In the genomic region with DNA sequence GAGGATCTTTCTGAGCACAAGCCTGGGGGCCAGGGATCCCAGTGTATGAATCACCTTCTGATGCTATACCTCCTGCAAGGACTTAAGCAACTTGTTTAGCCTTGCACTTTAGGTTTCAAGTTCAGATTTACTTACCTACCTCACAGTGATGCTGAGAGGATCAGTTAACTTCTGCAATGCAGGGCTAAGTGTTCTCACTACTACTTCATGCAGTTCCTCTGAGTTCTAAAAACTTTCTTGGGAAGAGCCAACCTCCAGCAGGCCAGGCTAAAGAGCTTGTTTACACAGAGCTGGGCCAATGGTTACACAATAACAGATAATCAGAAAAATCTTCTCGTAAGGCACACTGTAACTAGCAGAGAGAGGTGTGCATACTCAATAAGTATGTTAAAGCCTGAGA, we compare ENCODE assay signal across 15 cellular contexts. TPM values are rescaled to one million over a fixed set of nuclear protein-coding genes. Genes with fewer than 3 reads are reported as not detected.
DNase-seq lines count a peak whose midpoint lies in the region; ATAC-seq, FAIRE-seq and TF ChIP-seq lines count a peak whose summit lies in the region.
"Had no signal": no experiment of that assay in that cellular context is flagged by ENCODE, and none has a peak within 500 bp of the region (broad histone marks: within the 10 kb centered on the region; RNA-seq: fewer than 3 reads in every experiment).

No MANE protein-coding gene starts in this region.

- no peaks in the 10 kb centered on the region for H3K79me2 ChIP-seq in K562 (ENCODE audit: control insufficient read depth, insufficient read depth, low read length)

- H4K20me1 ChIP-seq in K562 (replicated peaks; ENCODE audit: control insufficient read depth, insufficient read depth, low read length), result no peaks in the 10 kb centered on the region

- DNase-seq in EH (ENCODE audit: low read depth) (peak; percentile 33), K562 (ENCODE audit: extremely low read depth in 1 of 4, low spot score in 3 of 4) (no peak), left ventricle myocardium inferior (no peak), renal cortical epithelial cell (ENCODE audit: low read depth) (peak; percentile 71), RWPE1 (ENCODE audit: low spot score) (no peak), mesenteric fat pad (ENCODE audit: low spot score) (no peak)
- DNase-seq in CD4-positive, alpha-beta memory T cell, result no peak
- DNase-seq: activated CD4-positive, alpha-beta T cell treated with anti-CD3 and anti-CD28 coated beads for 36 hours; activated T-cell treated with anti-CD3 and anti-CD28 coated beads, Interleukin-2, amount 50 U/mL, for 4 hours; anterior cingulate cortex; effector memory CD4-positive, alpha-beta T cell; stimulated activated CD4-positive, alpha-beta T cell treated with anti-CD3 and anti-CD28 coated beads, Interleukin-12 subunit alpha, Interleukin-12 subunit beta, amount 100 ng/mL, for 4 hours had no signal

- CTCF ChIA-PET in K562 (lab: Yijun Ruan, JAX; ENCODE audit: low intra/inter-chr PET ratio) (no interaction called here), RWPE1 (lab: Yijun Ruan, JAX) (interaction anchor here (0.7 to 0.8 kb wide), 2 partner anchors 99 to 592 kb away, joined by 3 read pairs; no protein-coding TSS in a partner anchor)
- CTCF ChIA-PET in CD4-positive, alpha-beta memory T cell (lab: Charles Lee; ENCODE audit: partially characterized antibody), result interaction anchor here (0.9 to 3.0 kb wide), 6 partner anchors 8 to 24 kb away, joined by 3 to 16 read pairs (median 4); no protein-coding TSS in a partner anchor

- no peak overlapping the region for H3K4me3 Mint-ChIP-seq in CD4-positive, alpha-beta memory T cell
- H3K4me3 Mint-ChIP-seq: activated CD4-positive, alpha-beta T cell treated with anti-CD3 and anti-CD28 coated beads for 36 hours; activated T-cell treated with anti-CD3 and anti-CD28 coated beads, Interleukin-2, amount 50 U/mL, for 4 hours; neural crest cell had no signal

- H3K9me3 ChIP-seq in K562 (replicated peaks; ENCODE audit: control insufficient read depth, insufficient read depth, low read depth, low read length) (no peaks in the 10 kb centered on the region), left ventricle myocardium inferior (replicated peaks) (no peaks in the 10 kb centered on the region)
- no peaks in the 10 kb centered on the region for H3K9me3 ChIP-seq in CD4-positive, alpha-beta memory T cell (ENCODE audit: control insufficient read depth in 1 of 2, low read length in 2 of 2)
- H3K9me3 ChIP-seq: tibial nerve had no signal

- no peak overlapping the region for H2AFZ ChIP-seq in K562 (ENCODE audit: low read depth, low read length)

- no peak overlapping the region for H3K4me2 ChIP-seq in K562 (ENCODE audit: insufficient read depth, low read length)

- H3K9ac ChIP-seq in K562 (ENCODE audit: insufficient read depth in 1 of 2, low read depth in 2 of 2, low read length in 2 of 2), result no peak overlapping the region

- no peaks in the 10 kb centered on the region for H3K27me3 Mint-ChIP-seq in CD4-positive, alpha-beta memory T cell
- H3K27me3 Mint-ChIP-seq: activated CD4-positive, alpha-beta T cell treated with anti-CD3 and anti-CD28 coated beads for 36 hours had no signal

- H3K27ac ChIP-seq in K562 (ENCODE audit: extremely low read depth, low read depth, low read length), result no peak overlapping the region
- H3K27ac ChIP-seq in left ventricle myocardium inferior (replicated peaks), result peak overlapping the region; percentile 69
- no peak overlapping the region for H3K27ac ChIP-seq in CD4-positive, alpha-beta memory T cell (ENCODE audit: low read depth, low read length)
- H3K27ac ChIP-seq in RWPE1, result no peak overlapping the region

- BruUV-seq in K562 (replicated peaks; lab: Mats Ljungman, UMichigan), result no TSS peak

- TF ChIP-seq POLR2A in K562 (conservative IDR thresholded peaks at IDR 0.05), result no peak

- in situ Hi-C loops in K562 (cut with MboI), result no loop called here

- no peak for TF ChIP-seq CTCF in K562 (IDR thresholded peaks at IDR 0.05 in 2 of 3, conservative IDR thresholded peaks at IDR 0.05 in 1 of 3; ENCODE audit: insufficient read depth in 2 of 3, low read depth in 1 of 3, low read length in 3 of 3)
- no peak for TF ChIP-seq CTCF in left ventricle myocardium inferior (IDR thresholded peaks at IDR 0.05; ENCODE audit: borderline replicate concordance)
- TF ChIP-seq CTCF in RWPE1 (conservative IDR thresholded peaks at IDR 0.05; ENCODE audit: low read depth), result no peak

- H3K27me3 ChIP-seq in K562 (ENCODE audit: control insufficient read depth in 2 of 2, insufficient read depth in 2 of 2, low read length in 2 of 2) (no peaks in the 10 kb centered on the region), left ventricle myocardium inferior (ENCODE audit: low read depth) (no peaks in the 10 kb centered on the region)
- no peaks in the 10 kb centered on the region for H3K27me3 ChIP-seq in CD4-positive, alpha-beta memory T cell (ENCODE audit: insufficient read depth, low read length)
- H3K27me3 ChIP-seq: tibial nerve had no signal

- peaks cover 4 to 9% (median 6%) of the 10 kb centered on the region in 4 donors for H3K4me1 Mint-ChIP-seq in CD4-positive, alpha-beta memory T cell

- POLR2A ChIA-PET in K562 (lab: Yijun Ruan, JAX), result interaction anchor here (0.6 to 1.9 kb wide), 5 partner anchors 8 to 35 kb away, joined by 3 to 6 read pairs (median 4); no protein-coding TSS in a partner anchor
- POLR2A ChIA-PET in CD4-positive, alpha-beta memory T cell (lab: Charles Lee; ENCODE audit: partially characterized antibody), result interaction anchor here (1.3 to 1.8 kb wide), 2 partner anchors 11 to 32 kb away, joined by 5 read pairs; a partner anchor contains a TSS
- POLR2A ChIA-PET in RWPE1 (lab: Yijun Ruan, JAX; ENCODE audit: low non-redundant PET), result no interaction called here

- H3K9me1 ChIP-seq in K562 (ENCODE audit: control insufficient read depth, insufficient read depth, low read length), result no peaks in the 10 kb centered on the region

- H3K36me3 Mint-ChIP-seq in CD4-positive, alpha-beta memory T cell, result peaks cover 50 to 68% of the 10 kb centered on the region in 2 donors

- no peak overlapping the region for H3K4me3 ChIP-seq in K562
- no peak overlapping the region for H3K4me3 ChIP-seq in left ventricle myocardium inferior
- H3K4me3 ChIP-seq in CD4-positive, alpha-beta memory T cell (ENCODE audit: low read length in 2 of 2), result no peak overlapping the region
- H3K4me3 ChIP-seq: tibial nerve had no signal

- no peaks in the 10 kb centered on the region for H3K9me3 Mint-ChIP-seq in CD4-positive, alpha-beta memory T cell
- H3K9me3 Mint-ChIP-seq: activated T-cell treated with anti-CD3 and anti-CD28 coated beads, Interleukin-2, amount 50 U/mL, for 4 hours; neural crest cell had no signal

- ATAC-seq in K562, result no peak
- no peak for ATAC-seq in HG02852 (IDR thresholded peaks at IDR 0.05; ENCODE audit: unreplicated experiment)
- ATAC-seq: activated CD4-positive, alpha-beta T cell treated with anti-CD3 and anti-CD28 coated beads for 36 hours; activated T-cell treated with anti-CD3 and anti-CD28 coated beads, Interleukin-2, amount 50 U/mL, for 4 hours had no signal

- H3K27ac Mint-ChIP-seq in CD4-positive, alpha-beta memory T cell, result peak overlapping the region in 1 of 7 donors; percentile 30
- H3K27ac Mint-ChIP-seq: activated CD4-positive, alpha-beta T cell treated with anti-CD3 and anti-CD28 coated beads for 36 hours had no signal

- no peak for TF ChIP-seq RAD21 in K562 (CRISPR knock-in tag; conservative IDR thresholded peaks at IDR 0.05 in 1 of 2, IDR thresholded peaks at IDR 0.05 in 1 of 2)

- H3K36me3 ChIP-seq in K562 (ENCODE audit: control insufficient read depth, insufficient read depth, low read length) (peaks cover 67% of the 10 kb centered on the region), left ventricle myocardium inferior (peaks cover 81% of the 10 kb centered on the region)
- peaks cover 46% of the 10 kb centered on the region for H3K36me3 ChIP-seq in CD4-positive, alpha-beta memory T cell (ENCODE audit: insufficient read depth, low read length)

- no peaks in the 10 kb centered on the region; a peak in 1 of 5 replicates for H3K4me1 ChIP-seq in K562 (replicated peaks in 1 of 2; ENCODE audit: control insufficient read depth in 2 of 2, insufficient read depth in 2 of 2, low read length in 2 of 2)
- H3K4me1 ChIP-seq in left ventricle myocardium inferior, result peaks cover 57% of the 10 kb centered on the region
- no peaks in the 10 kb centered on the region for H3K4me1 ChIP-seq in CD4-positive, alpha-beta memory T cell (ENCODE audit: insufficient read depth, low read length)

- no peak for FAIRE-seq in K562 (lab: Jason Lieb, UNC)

- TF ChIP-seq EP300 in K562 (IDR thresholded peaks at IDR 0.05; ENCODE audit: low read length), result no peak

- WGBS in K562 (ENCODE audit: insufficient coverage, low coverage, missing lambda C conversion rate), result 76% methylated on average over 1 of the region's 1 CpG

- intact Hi-C loops in K562 (cut with micrococcal nuclease), result no loop called here
- intact Hi-C loops in left ventricle myocardium inferior (cut with micrococcal nuclease), result no loop called here
- intact Hi-C loops in CD4-positive, alpha-beta memory T cell (cut with micrococcal nuclease), result no loop called here

RNA-seq across cellular contexts. Expression of a gene that starts 13.0 kb away (rescaled TPM):
- total RNA-seq in K562 (2011; cell fraction: chromatin; rRNA removed; ENCODE audit: low replicate concordance), result 10.2 and 22.1 TPM in 2 replicates
- 8.3 and 9.2 TPM in 2 replicates for total RNA-seq in K562 (2011; cell fraction: nucleolus; rRNA removed)
- total RNA-seq in K562 (2011; cell fraction: nucleoplasm; rRNA removed), result 13.8 and 21.1 TPM in 2 replicates
- total RNA-seq in K562 (2014; rRNA removed) (17.8 and 19.3 TPM in 2 replicates), K562 (2014; rRNA removed; fragmentation: Illumina TruSeq; extraction: Trizol) (25.9 and 26.2 TPM in 2 replicates), K562 (2015; rRNA removed; fragmentation: Illumina TruSeq; extraction: Trizol) (26.2 and 26.8 TPM in 2 replicates), K562 (2021) (24.6 and 25.7 TPM in 2 replicates), left ventricle myocardium inferior (77.2 TPM), renal cortical epithelial cell (45.8 and 79.1 TPM in 2 replicates), mesenteric fat pad (42.7 TPM)
- polyA plus RNA-seq in K562 (2011; rRNA removed) (18.2 and 22.1 TPM in 2 replicates), K562 (2014; fragmentation: Illumina TruSeq; extraction: Trizol) (28.3 and 33.4 TPM in 2 replicates), K562 (2014; fragmentation: Nextera tagmentation; extraction: Ambion mirVana) (1 to 10 TPM; 9.5 to 9.8 TPM), K562 (2014; rRNA removed) (12.3 and 15.5 TPM in 2 replicates)
- polyA plus RNA-seq in K562 (2011; cell fraction: cytosol; rRNA removed), result 14.7 and 15.8 TPM in 2 replicates
- 25.7 and 26.0 TPM in 2 replicates for polyA plus RNA-seq in K562 (2011; cell fraction: nucleus; rRNA removed)
- polyA plus RNA-seq in K562 (2012), result 21.9 and 25.5 TPM in 2 replicates
- 31.2 and 40.2 TPM in 2 replicates for polyA minus RNA-seq in K562 (2011; rRNA and poly(A)+ RNA removed)
- 18.1 and 19.2 TPM in 2 replicates for polyA minus RNA-seq in K562 (2011; cell fraction: cytosol; rRNA and poly(A)+ RNA removed)
- polyA minus RNA-seq in K562 (2011; cell fraction: nucleus; rRNA and poly(A)+ RNA removed), result 14.0 and 18.0 TPM in 2 replicates
- 10 to 100 TPM; 76.0 to 76.6 TPM for total RNA-seq in CD4-positive, alpha-beta memory T cell
- 10 to 100 TPM; 30.6 to 50.2 TPM for polyA plus RNA-seq in CD4-positive, alpha-beta memory T cell

RNA-seq across cellular contexts. Expression of a gene that starts 19.8 kb away (rescaled TPM):
- total RNA-seq in K562 (2011; cell fraction: chromatin; rRNA removed; ENCODE audit: low replicate concordance), result 3.9 and 5.6 TPM in 2 replicates
- total RNA-seq in K562 (2011; cell fraction: nucleolus; rRNA removed), result 3.2 and 5.3 TPM in 2 replicates
- total RNA-seq in K562 (2011; cell fraction: nucleoplasm; rRNA removed), result 2.2 and 2.3 TPM in 2 replicates
- total RNA-seq in K562 (2014; rRNA removed) (0.33 and 1.5 TPM in 2 replicates), K562 (2014; rRNA removed; fragmentation: Illumina TruSeq; extraction: Trizol) (0.64 and 0.65 TPM in 2 replicates), K562 (2015; rRNA removed; fragmentation: Illumina TruSeq; extraction: Trizol) (0.62 and 0.94 TPM in 2 replicates), K562 (2021) (1.0 and 2.5 TPM in 2 replicates), left ventricle myocardium inferior (43.2 TPM), renal cortical epithelial cell (10.1 and 20.1 TPM in 2 replicates), mesenteric fat pad (34.1 TPM)
- polyA plus RNA-seq in K562 (2011; rRNA removed) (1.7 and 2.0 TPM in 2 replicates), K562 (2014; fragmentation: Illumina TruSeq; extraction: Trizol) (1.5 and 1.7 TPM in 2 replicates), K562 (2014; fragmentation: Nextera tagmentation; extraction: Ambion mirVana) (under 1 TPM in 1 of 2 experiments, not detected in 1; 0.20 TPM), K562 (2014; rRNA removed) (2.5 and 4.1 TPM in 2 replicates)
- polyA plus RNA-seq in K562 (2011; cell fraction: cytosol; rRNA removed), result 1.6 and 1.8 TPM in 2 replicates
- 4.7 and 9.4 TPM in 2 replicates for polyA plus RNA-seq in K562 (2011; cell fraction: nucleus; rRNA removed)
- polyA plus RNA-seq in K562 (2012), result 0.42 and 2.3 TPM in 2 replicates
- 0.75 and 1.4 TPM in 2 replicates for polyA minus RNA-seq in K562 (2011; rRNA and poly(A)+ RNA removed)
- 1.5 and 2.1 TPM in 2 replicates for polyA minus RNA-seq in K562 (2011; cell fraction: cytosol; rRNA and poly(A)+ RNA removed)
- 1.6 and 1.7 TPM in 2 replicates for polyA minus RNA-seq in K562 (2011; cell fraction: nucleus; rRNA and poly(A)+ RNA removed)
- under 1 TPM; 0.61 to 0.90 TPM for total RNA-seq in CD4-positive, alpha-beta memory T cell
- not detected for polyA plus RNA-seq in CD4-positive, alpha-beta memory T cell

RNA-seq across cellular contexts. Expression of a gene that starts 32.0 kb away (rescaled TPM):
- 786 and 1,134 TPM in 2 replicates for total RNA-seq in K562 (2011; cell fraction: chromatin; rRNA removed; ENCODE audit: low replicate concordance)
- total RNA-seq in K562 (2011; cell fraction: nucleolus; rRNA removed), result 478 and 544 TPM in 2 replicates
- total RNA-seq in K562 (2011; cell fraction: nucleoplasm; rRNA removed), result 429 and 506 TPM in 2 replicates
- total RNA-seq in K562 (2014; rRNA removed), result 434 and 460 TPM in 2 replicates
- total RNA-seq in K562 (2014; rRNA removed; fragmentation: Illumina TruSeq; extraction: Trizol), result 485 and 507 TPM in 2 replicates
- total RNA-seq in K562 (2015; rRNA removed; fragmentation: Illumina TruSeq; extraction: Trizol), result 538 and 559 TPM in 2 replicates
- 384 and 442 TPM in 2 replicates for total RNA-seq in K562 (2021)
- polyA plus RNA-seq in K562 (2011; rRNA removed), result 318 and 470 TPM in 2 replicates
- 194 and 299 TPM in 2 replicates for polyA plus RNA-seq in K562 (2011; cell fraction: cytosol; rRNA removed)
- 1,337 and 1,529 TPM in 2 replicates for polyA plus RNA-seq in K562 (2011; cell fraction: nucleus; rRNA removed)
- 195 and 557 TPM in 2 replicates for polyA plus RNA-seq in K562 (2012)
- 380 and 384 TPM in 2 replicates for polyA plus RNA-seq in K562 (2014; fragmentation: Illumina TruSeq; extraction: Trizol)
- 10 to 100 TPM; 77.8 to 98.4 TPM for polyA plus RNA-seq in K562 (2014; fragmentation: Nextera tagmentation; extraction: Ambion mirVana)
- 425 and 475 TPM in 2 replicates for polyA plus RNA-seq in K562 (2014; rRNA removed)
- 523 and 643 TPM in 2 replicates for polyA minus RNA-seq in K562 (2011; rRNA and poly(A)+ RNA removed)
- 235 and 297 TPM in 2 replicates for polyA minus RNA-seq in K562 (2011; cell fraction: cytosol; rRNA and poly(A)+ RNA removed)
- 514 and 680 TPM in 2 replicates for polyA minus RNA-seq in K562 (2011; cell fraction: nucleus; rRNA and poly(A)+ RNA removed)
- total RNA-seq in left ventricle myocardium inferior, result 92.4 TPM
- 348 and 471 TPM in 2 replicates for total RNA-seq in renal cortical epithelial cell
- 100 to 1,000 TPM; 242 to 257 TPM for total RNA-seq in CD4-positive, alpha-beta memory T cell
- polyA plus RNA-seq in CD4-positive, alpha-beta memory T cell, result 10 to 100 TPM; 32.4 to 59.3 TPM
- 167 TPM for total RNA-seq in mesenteric fat pad

Comparison
In these comparisons a context has a peak if more than half of its experiments do, and no peak if none do; other contexts are left out.
1. DNase-seq: peak in EH (single experiment) and renal cortical epithelial cell (single experiment); none in K562 (0 of 4), left ventricle myocardium inferior (single experiment), CD4-positive, alpha-beta memory T cell (0 of 5), RWPE1 (single experiment) and mesenteric fat pad (single experiment).